In the genomic region with DNA sequence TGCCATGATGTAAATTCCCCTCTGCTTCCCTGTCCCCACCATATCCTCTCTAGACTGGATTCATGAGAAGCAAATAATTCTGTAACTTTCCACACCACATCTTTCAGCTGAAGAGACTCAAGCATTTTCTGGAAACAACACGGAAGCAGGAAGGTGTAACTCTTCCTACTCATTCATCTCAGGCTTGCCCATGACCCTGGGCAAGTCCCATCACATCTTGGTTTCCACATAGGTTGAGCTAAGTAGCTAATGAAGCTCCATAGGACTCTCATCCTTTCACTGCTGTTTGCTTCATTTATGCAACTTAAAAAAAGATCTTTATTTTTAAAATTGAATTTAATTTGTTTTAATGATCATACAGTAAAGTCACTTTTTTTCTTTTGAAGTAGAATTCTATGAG, we compare ENCODE assay signal across 33 cellular contexts.
"Had no signal": no experiment of that assay in that cellular context is flagged by ENCODE, and none has a peak within 500 bp of the region (broad histone marks: within the 10 kb centered on the region; RNA-seq: fewer than 3 reads in every experiment).

No MANE protein-coding gene starts in this region.

- H3K9me3 ChIP-seq: adrenal gland, body of pancreas, colonic mucosa, esophagus squamous epithelium had no signal

- H3K36me3 Mint-ChIP-seq: activated naive CD4-positive, alpha-beta T cell treated with anti-CD3 and anti-CD28 coated beads, Interleukin-2, amount 50 U/mL, for 24 hours; activated naive CD8-positive, alpha-beta T cell treated with anti-CD3 and anti-CD28 coated beads for 36 hours had no signal

- H3K27ac ChIP-seq: adrenal gland, body of pancreas, cardiac muscle cell, colonic mucosa, esophagus squamous epithelium had no signal

- H3K4me3 Mint-ChIP-seq: activated CD8-positive, alpha-beta T cell treated with anti-CD3 and anti-CD28 coated beads for 36 hours; activated naive CD4-positive, alpha-beta T cell treated with anti-CD3 and anti-CD28 coated beads for 36 hours; activated naive CD4-positive, alpha-beta T cell treated with anti-CD3 and anti-CD28 coated beads, Interleukin-2, amount 50 U/mL, for 24 hours; activated naive CD8-positive, alpha-beta T cell treated with anti-CD3 and anti-CD28 coated beads for 36 hours; activated naive CD8-positive, alpha-beta T cell treated with anti-CD3 and anti-CD28 coated beads, Interleukin-2, amount 50 U/mL, for 24 hours; activated T-cell treated with anti-CD3 and anti-CD28 coated beads, Interleukin-2, amount 50 U/mL, for 4 hours; T-helper 17 cell; T-helper 2 cell treated with Interferon-gamma antibody and Interleukin-4, amounts not matched to agents 5 μg/mL and 100 μg/mL, for 36 hours had no signal

- H3K27ac Mint-ChIP-seq: activated CD8-positive, alpha-beta T cell treated with anti-CD3 and anti-CD28 coated beads for 36 hours; activated naive CD4-positive, alpha-beta T cell treated with anti-CD3 and anti-CD28 coated beads for 36 hours; activated naive CD4-positive, alpha-beta T cell treated with anti-CD3 and anti-CD28 coated beads, Interleukin-2, amount 50 U/mL, for 24 hours; activated naive CD8-positive, alpha-beta T cell treated with anti-CD3 and anti-CD28 coated beads for 36 hours; activated naive CD8-positive, alpha-beta T cell treated with anti-CD3 and anti-CD28 coated beads, Interleukin-2, amount 50 U/mL, for 24 hours; activated T-helper 2 cell treated with anti-CD3 and anti-CD28 coated beads, Interferon-gamma antibody, Interleukin-2, Interleukin-4, amounts not matched to agents 10 μg/mL and 5 μg/mL and 100 μg/mL, durations not matched to agents 14 hours and 24 hours and 36 hours; T-helper 17 cell; T-helper 2 cell treated with Interferon-gamma antibody and Interleukin-4, amounts not matched to agents 5 μg/mL and 100 μg/mL, for 36 hours had no signal

- H3K4me1 ChIP-seq: adrenal gland, colonic mucosa, esophagus squamous epithelium had no signal

- FAIRE-seq: endometrium, endothelial cell of umbilical vein, frontal cortex had no signal

- H3K4me1 Mint-ChIP-seq: activated naive CD8-positive, alpha-beta T cell treated with anti-CD3 and anti-CD28 coated beads for 36 hours; activated naive CD8-positive, alpha-beta T cell treated with anti-CD3 and anti-CD28 coated beads, Interleukin-2, amount 50 U/mL, for 24 hours; T-helper 17 cell had no signal

- H3K36me3 ChIP-seq: adrenal gland, cardiac muscle cell, colonic mucosa, esophagus squamous epithelium had no signal

- ATAC-seq: activated CD8-positive, alpha-beta T cell treated with anti-CD3 and anti-CD28 coated beads for 36 hours; activated naive CD8-positive, alpha-beta T cell treated with anti-CD3 and anti-CD28 coated beads, Interleukin-2, amount 50 U/mL, for 24 hours; activated T-cell treated with anti-CD3 and anti-CD28 coated beads, Interleukin-2, amount 50 U/mL, for 4 hours; body of pancreas; T-helper 17 cell had no signal

- H3K27me3 ChIP-seq: adrenal gland, body of pancreas, cardiac muscle cell, colonic mucosa, esophagus squamous epithelium had no signal

- H3K4me3 ChIP-seq: adrenal gland, body of pancreas, cardiac muscle cell, colonic mucosa, esophagus squamous epithelium had no signal

- H3K9me3 Mint-ChIP-seq: activated CD8-positive, alpha-beta T cell treated with anti-CD3 and anti-CD28 coated beads for 36 hours; activated naive CD4-positive, alpha-beta T cell treated with anti-CD3 and anti-CD28 coated beads for 36 hours; activated naive CD4-positive, alpha-beta T cell treated with anti-CD3 and anti-CD28 coated beads, Interleukin-2, amount 50 U/mL, for 24 hours; activated naive CD8-positive, alpha-beta T cell treated with anti-CD3 and anti-CD28 coated beads for 36 hours; activated naive CD8-positive, alpha-beta T cell treated with anti-CD3 and anti-CD28 coated beads, Interleukin-2, amount 50 U/mL, for 24 hours; activated T-cell treated with anti-CD3 and anti-CD28 coated beads, Interleukin-2, amount 50 U/mL, for 4 hours; activated T-helper 2 cell treated with anti-CD3 and anti-CD28 coated beads, Interferon-gamma antibody, Interleukin-2, Interleukin-4, amounts not matched to agents 10 μg/mL and 5 μg/mL and 100 μg/mL, durations not matched to agents 14 hours and 24 hours and 36 hours; T-helper 2 cell treated with Interferon-gamma antibody and Interleukin-4, amounts not matched to agents 5 μg/mL and 100 μg/mL, for 36 hours had no signal

- H3K27me3 Mint-ChIP-seq: activated naive CD4-positive, alpha-beta T cell treated with anti-CD3 and anti-CD28 coated beads, Interleukin-2, amount 50 U/mL, for 24 hours had no signal

- DNase-seq: activated CD4-positive, alpha-beta T cell treated with anti-CD3 and anti-CD28 coated beads for 4 hours; activated CD4-positive, alpha-beta T cell treated with anti-CD3 and anti-CD28 coated beads, Interleukin-2, amount 50 U/mL, for 1 hour; activated CD4-positive, alpha-beta T cell treated with anti-CD3 and anti-CD28 coated beads, Interleukin-2, amount 50 U/mL, for 48 hours; activated CD4-positive, CD25-positive, alpha-beta regulatory T cell; activated CD4-positive, CD25-positive, alpha-beta regulatory T cell treated with anti-CD3 and anti-CD28 coated beads, Interleukin-2, amount 50 U/mL, for 72 hours; activated CD8-positive, alpha-beta memory T cell treated with anti-CD3 and anti-CD28 coated beads for 24 hours; activated CD8-positive, alpha-beta T cell treated with anti-CD3 and anti-CD28 coated beads for 36 hours; activated effector memory CD4-positive, alpha-beta T cell treated with anti-CD3 and anti-CD28 coated beads, Interleukin-2, amount 50 U/mL, for 16 hours; activated naive CD4-positive, alpha-beta T cell treated with anti-CD3 and anti-CD28 coated beads for 36 hours; activated naive CD8-positive, alpha-beta T cell treated with anti-CD3 and anti-CD28 coated beads for 36 hours; activated naive CD8-positive, alpha-beta T cell treated with anti-CD3 and anti-CD28 coated beads, Interleukin-2, amount 50 U/mL, for 24 hours; activated T-cell treated with anti-CD3 and anti-CD28 coated beads, Interleukin-2, amount 50 U/mL, for 4 hours; adrenal gland; amygdala; aorta; body of pancreas; central memory CD4-positive, alpha-beta T cell; cerebellar nuclear complex; colonic mucosa; effector CD8-positive, alpha-beta T cell; erythroblast; esophagus squamous epithelium; head of caudate nucleus; T-helper 1 cell; T-helper 17 cell; T1000 had no signal
